In the genomic region with DNA sequence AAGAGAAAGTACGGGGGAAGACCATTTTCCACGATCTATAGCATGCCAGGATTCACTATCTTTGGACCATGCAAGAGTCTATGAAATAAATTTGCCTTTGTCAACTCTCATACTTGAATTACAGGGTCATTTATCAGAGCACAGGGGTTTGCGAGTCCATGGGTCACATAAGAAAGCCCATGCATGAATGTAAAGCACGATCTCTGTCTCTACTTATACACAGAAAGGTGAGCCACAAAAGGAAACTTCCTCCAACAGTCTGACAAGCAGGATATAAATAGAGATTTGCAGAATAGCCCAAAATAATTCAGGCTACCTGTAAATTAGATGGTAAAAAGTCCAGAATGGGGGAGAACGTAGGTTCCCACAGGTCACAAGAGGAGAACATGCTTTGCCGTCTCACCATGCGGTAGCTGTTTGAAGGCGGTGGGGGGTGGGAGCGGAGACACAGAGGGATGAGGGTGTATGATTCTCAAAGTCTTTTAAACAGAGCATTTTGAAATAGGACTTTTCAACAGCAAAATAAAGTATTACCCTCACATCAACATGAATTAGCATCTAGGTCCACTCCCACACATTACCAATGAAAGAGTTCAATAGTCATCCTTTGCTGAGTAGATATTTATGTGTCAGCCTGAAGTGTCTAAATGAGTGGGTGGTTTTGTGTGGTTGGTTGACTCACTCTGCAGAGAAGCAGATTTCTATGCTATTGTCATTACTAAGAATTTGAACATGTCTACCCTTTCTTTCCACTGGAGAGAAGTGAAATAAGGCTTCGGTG, we compare ENCODE assay signal across 10 cellular contexts.
DNase-seq lines count a peak whose midpoint lies in the region; ATAC-seq, FAIRE-seq and TF ChIP-seq lines count a peak whose summit lies in the region.
"Had no signal": no experiment of that assay in that cellular context is flagged by ENCODE, and none has a peak within 500 bp of the region (broad histone marks: within the 10 kb centered on the region; RNA-seq: fewer than 3 reads in every experiment).

No MANE protein-coding gene starts in this region.

- peaks cover 45% of the 10 kb centered on the region for H3K4me1 Mint-ChIP-seq in activated CD4-positive, alpha-beta T cell treated with anti-CD3 and anti-CD28 coated beads, Interleukin-2, amount 10 ng/mL, durations not matched to agents 24 days and 14 days
- peaks cover 59% of the 10 kb centered on the region for H3K4me1 Mint-ChIP-seq in activated CD4-positive, alpha-beta memory T cell treated with anti-CD3 and anti-CD28 coated beads, Interleukin-2, amount 10 ng/mL, durations not matched to agents 7 days and 5 days

- H3K36me3 ChIP-seq in skeletal muscle satellite cell (ENCODE audit: insufficient read depth, low read length) = no peaks in the 10 kb centered on the region

- CTCF ChIA-PET in activated CD4-positive, alpha-beta memory T cell treated with anti-CD3 and anti-CD28 coated beads, Interleukin-2, amount 10 ng/mL, durations not matched to agents 7 days and 5 days (lab: Charles Lee) = no interaction called here

- peak overlapping the region; percentile 76 for H3K27ac Mint-ChIP-seq in activated CD4-positive, alpha-beta T cell treated with anti-CD3 and anti-CD28 coated beads, Interleukin-2, amount 10 ng/mL, durations not matched to agents 24 days and 14 days
- H3K27ac Mint-ChIP-seq in activated CD4-positive, alpha-beta memory T cell treated with anti-CD3 and anti-CD28 coated beads, Interleukin-2, amount 10 ng/mL, durations not matched to agents 7 days and 5 days = peak overlapping the region; percentile 18

- DNase-seq in activated CD4-positive, alpha-beta T cell treated with anti-CD3 and anti-CD28 coated beads, Interleukin-2, amount 10 ng/mL, durations not matched to agents 24 days and 14 days = peak; percentile 61
- DNase-seq in activated CD4-positive, alpha-beta T cell treated with anti-CD3 and anti-CD28 coated beads, Interleukin-2, amount 50 U/mL, for 1 hour = no peak
- DNase-seq in activated CD4-positive, alpha-beta memory T cell treated with anti-CD3 and anti-CD28 coated beads, Interleukin-2, amount 10 ng/mL, durations not matched to agents 7 days and 5 days = no peak
- DNase-seq in H54 (ENCODE audit: insufficient read length, low spot score) (no peak), HuH-7.5 (ENCODE audit: low spot score) (no peak), left colon (no peak)
- DNase-seq: T1000 had no signal

- H3K4me3 ChIP-seq in skeletal muscle satellite cell (ENCODE audit: low read length) = no peak overlapping the region

- H3K4me1 ChIP-seq in skeletal muscle satellite cell (ENCODE audit: control insufficient read depth, insufficient read depth, low read length) = peaks cover 13% of the 10 kb centered on the region

- POLR2A ChIA-PET in activated CD4-positive, alpha-beta memory T cell treated with anti-CD3 and anti-CD28 coated beads, Interleukin-2, amount 10 ng/mL, durations not matched to agents 7 days and 5 days (lab: Charles Lee) = interaction anchor here (1.1 kb wide), 1 partner anchor 14 kb away, joined by 3 read pairs; no protein-coding TSS in a partner anchor

- peaks cover 29% of the 10 kb centered on the region for H3K9me3 Mint-ChIP-seq in activated CD4-positive, alpha-beta T cell treated with anti-CD3 and anti-CD28 coated beads, Interleukin-2, amount 10 ng/mL, durations not matched to agents 24 days and 14 days
- peaks cover 14% of the 10 kb centered on the region for H3K9me3 Mint-ChIP-seq in activated CD4-positive, alpha-beta memory T cell treated with anti-CD3 and anti-CD28 coated beads, Interleukin-2, amount 10 ng/mL, durations not matched to agents 7 days and 5 days

- no peak for TF ChIP-seq POLR2A in H54 (IDR thresholded peaks at IDR 0.05; ENCODE audit: low read depth, low read length)

- no peaks in the 10 kb centered on the region for H3K9me3 ChIP-seq in skeletal muscle satellite cell (replicated peaks; ENCODE audit: low read length)

- no peaks in the 10 kb centered on the region for H3K27me3 Mint-ChIP-seq in activated CD4-positive, alpha-beta T cell treated with anti-CD3 and anti-CD28 coated beads, Interleukin-2, amount 10 ng/mL, durations not matched to agents 24 days and 14 days
- H3K27me3 Mint-ChIP-seq in activated CD4-positive, alpha-beta memory T cell treated with anti-CD3 and anti-CD28 coated beads, Interleukin-2, amount 10 ng/mL, durations not matched to agents 7 days and 5 days = no peaks in the 10 kb centered on the region

- intact Hi-C loops in activated CD4-positive, alpha-beta T cell treated with anti-CD3 and anti-CD28 coated beads, Interleukin-2, amount 10 ng/mL, durations not matched to agents 24 days and 14 days (cut with micrococcal nuclease) = loop anchor here (1.0 to 5.0 kb wide), 4 partner anchors 8 to 592 kb away; no protein-coding TSS in a partner anchor
- intact Hi-C loops in left colon (cut with DNase I, micrococcal nuclease) = no loop called here

- peaks cover 8% of the 10 kb centered on the region for H3K36me3 Mint-ChIP-seq in activated CD4-positive, alpha-beta T cell treated with anti-CD3 and anti-CD28 coated beads, Interleukin-2, amount 10 ng/mL, durations not matched to agents 24 days and 14 days (ENCODE audit: low read depth)
- peaks cover 11% of the 10 kb centered on the region for H3K36me3 Mint-ChIP-seq in activated CD4-positive, alpha-beta memory T cell treated with anti-CD3 and anti-CD28 coated beads, Interleukin-2, amount 10 ng/mL, durations not matched to agents 7 days and 5 days (ENCODE audit: low read depth)

- H3K4me2 ChIP-seq in skeletal muscle satellite cell (ENCODE audit: low read length) = peak overlapping the region; percentile 51

- no peak overlapping the region for H3K9ac ChIP-seq in skeletal muscle satellite cell (ENCODE audit: low read depth, low read length)

- H3K4me3 Mint-ChIP-seq in activated CD4-positive, alpha-beta T cell treated with anti-CD3 and anti-CD28 coated beads, Interleukin-2, amount 10 ng/mL, durations not matched to agents 24 days and 14 days = peak overlapping the region; percentile 60
- H3K4me3 Mint-ChIP-seq in activated CD4-positive, alpha-beta memory T cell treated with anti-CD3 and anti-CD28 coated beads, Interleukin-2, amount 10 ng/mL, durations not matched to agents 7 days and 5 days = no peak overlapping the region

- no peaks in the 10 kb centered on the region for H3K27me3 ChIP-seq in skeletal muscle satellite cell (ENCODE audit: control insufficient read depth, insufficient read depth, low read length)

- ATAC-seq in HG02943 (IDR thresholded peaks at IDR 0.05; ENCODE audit: low read depth, unreplicated experiment) (peak; percentile 63), left colon (no peak)

- no peak for FAIRE-seq in H54 (lab: Jason Lieb, UNC)
- FAIRE-seq: keratinocyte had no signal
